In the genomic region with DNA sequence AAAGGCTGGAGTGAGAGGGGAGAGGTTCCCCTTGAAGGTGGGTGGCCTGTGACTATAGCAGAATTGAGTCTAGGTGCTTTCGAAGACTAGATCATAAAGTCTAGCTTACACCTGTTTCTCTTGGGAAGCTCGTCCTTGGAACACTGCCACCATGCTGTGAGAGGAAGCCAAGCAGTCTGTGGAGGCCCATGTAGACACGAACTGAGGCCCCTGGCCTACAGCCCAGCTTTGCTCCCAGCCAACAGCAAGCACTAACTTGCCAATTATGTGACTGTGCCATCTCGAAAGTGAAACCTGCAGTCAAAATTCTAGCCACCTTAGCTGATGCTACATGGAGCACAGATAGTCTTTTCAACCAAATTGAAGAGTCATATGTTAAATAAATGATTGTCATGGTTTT, we compare ENCODE assay signal across 8 cellular contexts.
A peak's percentile ranks its signal among the peaks of the same experiment; 100 is the strongest.
DNase-seq lines count a peak whose midpoint lies in the region; ATAC-seq, FAIRE-seq and TF ChIP-seq lines count a peak whose summit lies in the region.

No MANE protein-coding gene starts in this region.

- H3K4me1 Mint-ChIP-seq in natural killer cell = no peaks in the 10 kb centered on the region

- no peaks in the 10 kb centered on the region for H3K27me3 Mint-ChIP-seq in natural killer cell (ENCODE audit: low read depth in 2 of 2)

- H3K36me3 Mint-ChIP-seq in natural killer cell = no peaks in the 10 kb centered on the region

- DNase-seq in Ammon's horn (ENCODE audit: low spot score) = peak; percentile 66
- DNase-seq in OCI-LY7 (ENCODE audit: low spot score) = peak; percentile 8
- DNase-seq in fibroblast of pulmonary artery (ENCODE audit: low read depth) = peak; percentile 68
- DNase-seq in small intestine = peak; percentile 57
- DNase-seq in natural killer cell = no peak
- DNase-seq in NCI-H128 (lab: John Stamatoyannopoulos, UW; ENCODE audit: unreplicated experiment) = no peak

- no peak overlapping the region for H2AFZ ChIP-seq in OCI-LY7 (ENCODE audit: low read length)

- H3K27ac Mint-ChIP-seq in natural killer cell = no peak overlapping the region

- H3K9me3 Mint-ChIP-seq in natural killer cell = peaks cover 0 to 7% of the 10 kb centered on the region in 2 donors

- no TSS peak for BruUV-seq in OCI-LY7 (replicated peaks; lab: Mats Ljungman, UMichigan)

- no peak overlapping the region for H3K27ac ChIP-seq in OCI-LY7 (ENCODE audit: low read depth, low read length, poor library complexity, severe bottlenecking)
- no peak overlapping the region for H3K27ac ChIP-seq in small intestine (ENCODE audit: low read depth in 1 of 2, low read length in 1 of 2)

- CTCF ChIA-PET in OCI-LY7 (lab: Charles Lee; ENCODE audit: unreplicated experiment) = no interaction called here

- WGBS in small intestine, 3 donors = 18 to 36% (median 21%) methylated on average over 4 of the region's 4 CpGs

- POLR2A ChIA-PET in OCI-LY7 (lab: Charles Lee) = no interaction called here

- ATAC-seq in GM18909 (IDR thresholded peaks at IDR 0.05; ENCODE audit: poor library complexity, unreplicated experiment) (peak; percentile 90), HG03196 (IDR thresholded peaks at IDR 0.05; ENCODE audit: unreplicated experiment) (peak; percentile 84), natural killer cell (no peak)

- H3K4me2 ChIP-seq in OCI-LY7 (ENCODE audit: low read length) = no peak overlapping the region

- no peaks in the 10 kb centered on the region for H3K79me2 ChIP-seq in OCI-LY7 (ENCODE audit: insufficient read depth, low read depth, low read length)

- H3K9me3 ChIP-seq in OCI-LY7 (ENCODE audit: low read length) (no peaks in the 10 kb centered on the region), small intestine (ENCODE audit: control insufficient read depth, low read depth) (no peaks in the 10 kb centered on the region)

- intact Hi-C loops in OCI-LY7 (cut with micrococcal nuclease; ENCODE audit: unreplicated experiment) (no loop called here), natural killer cell (cut with micrococcal nuclease) (no loop called here)

- H3K36me3 ChIP-seq in OCI-LY7 (ENCODE audit: insufficient read depth, low read length) = no peaks in the 10 kb centered on the region
- no peaks in the 10 kb centered on the region for H3K36me3 ChIP-seq in small intestine (ENCODE audit: control insufficient read depth in 2 of 2, insufficient read depth in 2 of 2, low read length in 2 of 2)

- no peaks in the 10 kb centered on the region for H3K9me2 ChIP-seq in OCI-LY7 (ENCODE audit: insufficient read depth, low read length)

- H3K27me3 ChIP-seq in small intestine (ENCODE audit: control insufficient read depth in 2 of 2, insufficient read depth in 2 of 2, low read length in 2 of 2) = no peaks in the 10 kb centered on the region

- H3K4me1 ChIP-seq in OCI-LY7 (ENCODE audit: insufficient read depth, low read length, poor library complexity, severe bottlenecking) = no peaks in the 10 kb centered on the region
- H3K4me1 ChIP-seq in small intestine (ENCODE audit: control insufficient read depth in 2 of 2, insufficient read depth in 1 of 2, low read depth in 1 of 2, low read length in 1 of 2) = no peaks in the 10 kb centered on the region

- H3K4me3 ChIP-seq in OCI-LY7 (ENCODE audit: low read depth, low read length, poor library complexity, severe bottlenecking) = no peak overlapping the region
- no peak overlapping the region for H3K4me3 ChIP-seq in fibroblast of pulmonary artery (replicated peaks; ENCODE audit: low read depth, low read length)
- H3K4me3 ChIP-seq in small intestine (ENCODE audit: low read depth in 1 of 2, low read length in 2 of 2) = no peak overlapping the region

- H3K4me3 Mint-ChIP-seq in natural killer cell = no peak overlapping the region

- FAIRE-seq in small intestine (lab: Jason Lieb, UNC) = no peak

- TF ChIP-seq CTCF in OCI-LY7 (conservative IDR thresholded peaks at IDR 0.05; ENCODE audit: low read length) = peak; percentile 58
- peak; percentile 21 for TF ChIP-seq CTCF in fibroblast of pulmonary artery (IDR thresholded peaks at IDR 0.05; ENCODE audit: low read length, missing control alignments)
- TF ChIP-seq CTCF in natural killer cell (IDR thresholded peaks at IDR 0.05) = no peak

- no peaks in the 10 kb centered on the region for H4K20me1 ChIP-seq in OCI-LY7 (ENCODE audit: insufficient read depth, low read length)

Comparison
In these comparisons a context has a peak if more than half of its experiments do, and no peak if none do; other contexts are left out.
1. DNase-seq: peak in Ammon's horn (single experiment), OCI-LY7 (single experiment), fibroblast of pulmonary artery (single experiment) and small intestine (single experiment); none in natural killer cell (single experiment) and NCI-H128 (single experiment).
2. ATAC-seq: peak in GM18909 (single experiment) and HG03196 (single experiment); none in natural killer cell (0 of 3).